ENCODE assay signal across 1 cellular context in the genomic region with DNA sequence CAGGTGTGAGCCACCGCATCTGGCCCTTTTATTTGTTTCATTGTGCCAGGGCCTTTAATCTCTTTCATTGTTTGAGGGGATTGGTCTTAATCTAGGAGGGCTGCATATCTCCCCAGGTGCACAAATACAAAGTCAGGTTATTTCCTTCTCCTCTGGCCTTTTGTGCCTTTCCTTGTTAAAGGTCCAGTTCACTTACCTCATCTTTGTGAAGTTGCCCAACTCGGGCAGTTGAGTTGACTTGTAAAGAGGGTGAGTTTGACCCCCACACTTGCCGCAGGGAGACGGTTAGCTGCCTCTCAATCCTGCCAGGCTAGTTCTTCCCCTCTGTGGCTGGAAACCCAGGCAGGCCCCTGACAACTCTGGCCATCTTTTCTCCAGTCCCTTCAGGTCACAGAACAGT.
TF ChIP-seq lines count a peak whose summit lies in the region.

No MANE protein-coding gene starts in this region.

TF ChIP-seq in K562, 482 proteins besides CTCF, POLR2A, EP300 and RAD21:
- TF ChIP-seq ZNF143 (CRISPR knock-in tag; IDR thresholded peaks at IDR 0.05) (no peak), PRMT5 (CRISPR knock-in tag; IDR thresholded peaks at IDR 0.05) (no peak), SMARCE1 (IDR thresholded peaks at IDR 0.05) (no peak), ZNF583 (CRISPR knock-in tag; IDR thresholded peaks at IDR 0.05) (no peak), NCOA2 (IDR thresholded peaks at IDR 0.05; ENCODE audit: partially characterized antibody in 2 of 2) (no peak), FOXM1 (IDR thresholded peaks at IDR 0.05; ENCODE audit: low read depth) (no peak), FOXM1 (CRISPR knock-in tag; IDR thresholded peaks at IDR 0.05; ENCODE audit: low read depth) (no peak), NCOA6 (IDR thresholded peaks at IDR 0.05) (no peak), GABPA (tag; conservative IDR thresholded peaks at IDR 0.05; ENCODE audit: low read depth) (no peak), TCF7 (IDR thresholded peaks at IDR 0.05; ENCODE audit: borderline replicate concordance) (no peak), ESRRB (CRISPR knock-in tag; IDR thresholded peaks at IDR 0.05; ENCODE audit: borderline replicate concordance) (no peak), XRCC5 (IDR thresholded peaks at IDR 0.05; ENCODE audit: low read depth, low read length) (no peak), ELF2 (CRISPR knock-in tag; IDR thresholded peaks at IDR 0.05) (no peak), DIDO1 (tag; IDR thresholded peaks at IDR 0.05; ENCODE audit: low read depth) (no peak), HOXB6 (CRISPR knock-in tag; IDR thresholded peaks at IDR 0.05; ENCODE audit: borderline replicate concordance) (no peak), HNRNPH1 (optimal IDR thresholded peaks at IDR 0.05; ENCODE audit: low read depth, low read length) (no peak), SMAD1 (IDR thresholded peaks at IDR 0.05; ENCODE audit: low read depth, low read length, partially characterized antibody) (no peak), THRAP3 (IDR thresholded peaks at IDR 0.05; ENCODE audit: borderline replicate concordance) (no peak)
- TF ChIP-seq, protein P1, sequence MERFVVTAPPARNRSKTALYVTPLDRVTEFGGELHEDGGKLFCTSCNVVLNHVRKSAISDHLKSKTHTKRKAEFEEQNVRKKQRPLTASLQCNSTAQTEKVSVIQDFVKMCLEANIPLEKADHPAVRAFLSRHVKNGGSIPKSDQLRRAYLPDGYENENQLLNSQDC (CRISPR knock-in tag; IDR thresholded peaks at IDR 0.05): no peak
- TF ChIP-seq, protein P2, sequence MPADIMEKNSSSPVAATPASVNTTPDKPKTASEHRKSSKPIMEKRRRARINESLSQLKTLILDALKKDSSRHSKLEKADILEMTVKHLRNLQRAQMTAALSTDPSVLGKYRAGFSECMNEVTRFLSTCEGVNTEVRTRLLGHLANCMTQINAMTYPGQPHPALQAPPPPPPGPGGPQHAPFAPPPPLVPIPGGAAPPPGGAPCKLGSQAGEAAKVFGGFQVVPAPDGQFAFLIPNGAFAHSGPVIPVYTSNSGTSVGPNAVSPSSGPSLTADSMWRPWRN (IDR thresholded peaks at IDR 0.05; ENCODE audit: low read depth): no peak
- TF ChIP-seq, protein P3, sequence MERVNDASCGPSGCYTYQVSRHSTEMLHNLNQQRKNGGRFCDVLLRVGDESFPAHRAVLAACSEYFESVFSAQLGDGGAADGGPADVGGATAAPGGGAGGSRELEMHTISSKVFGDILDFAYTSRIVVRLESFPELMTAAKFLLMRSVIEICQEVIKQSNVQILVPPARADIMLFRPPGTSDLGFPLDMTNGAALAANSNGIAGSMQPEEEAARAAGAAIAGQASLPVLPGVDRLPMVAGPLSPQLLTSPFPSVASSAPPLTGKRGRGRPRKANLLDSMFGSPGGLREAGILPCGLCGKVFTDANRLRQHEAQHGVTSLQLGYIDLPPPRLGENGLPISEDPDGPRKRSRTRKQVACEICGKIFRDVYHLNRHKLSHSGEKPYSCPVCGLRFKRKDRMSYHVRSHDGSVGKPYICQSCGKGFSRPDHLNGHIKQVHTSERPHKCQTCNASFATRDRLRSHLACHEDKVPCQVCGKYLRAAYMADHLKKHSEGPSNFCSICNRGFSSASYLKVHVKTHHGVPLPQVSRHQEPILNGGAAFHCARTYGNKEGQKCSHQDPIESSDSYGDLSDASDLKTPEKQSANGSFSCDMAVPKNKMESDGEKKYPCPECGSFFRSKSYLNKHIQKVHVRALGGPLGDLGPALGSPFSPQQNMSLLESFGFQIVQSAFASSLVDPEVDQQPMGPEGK (CRISPR knock-in tag; IDR thresholded peaks at IDR 0.05; ENCODE audit: borderline replicate concordance): no peak
